ENCODE assay signal across 1 cellular context in the genomic region with DNA sequence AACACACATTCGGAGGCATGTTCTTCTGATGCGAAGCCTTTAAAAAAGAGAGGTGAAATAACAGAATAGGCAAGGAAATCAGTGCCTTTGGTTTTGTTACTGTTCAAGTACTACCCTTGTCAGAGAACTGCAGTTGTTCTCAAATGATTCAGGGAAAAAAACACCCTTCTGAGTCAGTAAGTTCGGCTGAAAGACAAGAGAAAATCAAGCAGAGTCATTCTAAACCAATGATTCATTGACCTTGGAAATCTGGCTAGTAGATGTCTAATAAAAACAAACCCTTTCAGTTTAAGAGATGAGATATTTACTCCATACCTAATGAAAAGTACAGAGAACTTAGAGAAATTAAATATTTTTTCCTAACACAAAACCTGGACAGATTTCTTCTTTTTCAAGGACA.
TF ChIP-seq lines count a peak whose summit lies in the region.

No MANE protein-coding gene starts in this region.

TF ChIP-seq in endothelial cell of umbilical vein, 7 proteins besides CTCF, POLR2A, EP300 and RAD21 (continued from another document):
- TF ChIP-seq, protein P1, sequence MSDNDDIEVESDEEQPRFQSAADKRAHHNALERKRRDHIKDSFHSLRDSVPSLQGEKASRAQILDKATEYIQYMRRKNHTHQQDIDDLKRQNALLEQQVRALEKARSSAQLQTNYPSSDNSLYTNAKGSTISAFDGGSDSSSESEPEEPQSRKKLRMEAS (IDR thresholded peaks at IDR 0.05; ENCODE audit: insufficient read depth, insufficient read length), result no peak
- no peak for TF ChIP-seq EZH2 (IDR thresholded peaks at IDR 0.05; ENCODE audit: borderline replicate concordance, low read depth, low read length, severe bottlenecking)
